8 cellular contexts compared by ENCODE assay signal in genomic region chr10:110209399-110209925, GRCh38. TPM values are rescaled to one million over a fixed set of nuclear protein-coding genes. Genes with fewer than 3 reads are reported as not detected.
DNase-seq lines count a peak whose midpoint lies in the region; ATAC-seq and TF ChIP-seq lines count a peak whose summit lies in the region.

No MANE protein-coding gene starts in this region.

- H3K4me3 ChIP-seq in CD4-positive, CD25-positive, alpha-beta regulatory T cell (ENCODE audit: low read depth, low read length): peak overlapping the region; percentile 95
- H3K4me3 ChIP-seq in HUES48 (ENCODE audit: low read depth, low read length): peak overlapping the region; percentile 51
- H3K4me3 ChIP-seq in iPS-18c (ENCODE audit: insufficient read depth, low read depth, low read length): peak overlapping the region; percentile 55
- peak overlapping the region; percentile 76 to 94 (median 84) for H3K4me3 ChIP-seq in gastrocnemius medialis

- CTCF ChIA-PET in MCF 10A (lab: Yijun Ruan, JAX): interaction anchor here (0.5 to 5.7 kb wide), 10 partner anchors 11 to 106 kb away, joined by 3 to 54 read pairs (median 4); no protein-coding TSS in a partner anchor

- H3K9me3 Mint-ChIP-seq in CD4-positive, CD25-positive, alpha-beta regulatory T cell: no peaks in the 10 kb centered on the region
- H3K9me3 Mint-ChIP-seq in T-helper 1 cell treated with Interleukin-12 subunit alpha and Interleukin-12 subunit beta and Interleukin-4 antibody, amounts not matched to agents 30 μg/mL and 1 μg/mL, for 36 hours: no peaks in the 10 kb centered on the region
- no peaks in the 10 kb centered on the region for H3K9me3 Mint-ChIP-seq in MCF 10A (ENCODE audit: unreplicated experiment)

- peak; percentile 13 to 18 for ATAC-seq in CD4-positive, CD25-positive, alpha-beta regulatory T cell (ENCODE audit: low read depth in 2 of 2)
- ATAC-seq in gastrocnemius medialis (peak in 1 of 2 donors; percentile 4), GM21447 (IDR thresholded peaks at IDR 0.05; ENCODE audit: unreplicated experiment) (no peak), HG02852 (IDR thresholded peaks at IDR 0.05; ENCODE audit: unreplicated experiment) (no peak)

- no peaks in the 10 kb centered on the region for H3K36me3 Mint-ChIP-seq in CD4-positive, CD25-positive, alpha-beta regulatory T cell
- H3K36me3 Mint-ChIP-seq in T-helper 1 cell treated with Interleukin-12 subunit alpha and Interleukin-12 subunit beta and Interleukin-4 antibody, amounts not matched to agents 30 μg/mL and 1 μg/mL, for 36 hours (ENCODE audit: low read depth): peaks cover 7% of the 10 kb centered on the region
- H3K36me3 Mint-ChIP-seq in MCF 10A (ENCODE audit: insufficient read depth, unreplicated experiment): peaks cover 10% of the 10 kb centered on the region

- in situ Hi-C loops in gastrocnemius medialis (cut with MboI; ENCODE audit: low sequenced_read_pairs in 4 of 4): no loop called here

- H3K27me3 ChIP-seq in CD4-positive, CD25-positive, alpha-beta regulatory T cell (ENCODE audit: control insufficient read depth, insufficient read depth, low read length): no peaks in the 10 kb centered on the region
- peaks cover 90% of the 10 kb centered on the region for H3K27me3 ChIP-seq in HUES48 (ENCODE audit: control insufficient read depth, insufficient read depth, low read length)
- no peaks in the 10 kb centered on the region for H3K27me3 ChIP-seq in gastrocnemius medialis

- peaks cover 15 to 52% (median 37%) of the 10 kb centered on the region in 4 donors for H3K4me1 Mint-ChIP-seq in CD4-positive, CD25-positive, alpha-beta regulatory T cell
- peaks cover 55% of the 10 kb centered on the region for H3K4me1 Mint-ChIP-seq in T-helper 1 cell treated with Interleukin-12 subunit alpha and Interleukin-12 subunit beta and Interleukin-4 antibody, amounts not matched to agents 30 μg/mL and 1 μg/mL, for 36 hours (ENCODE audit: low read depth)
- H3K4me1 Mint-ChIP-seq in MCF 10A (ENCODE audit: insufficient read depth, unreplicated experiment): peaks cover 22% of the 10 kb centered on the region

- DNase-seq in CD4-positive, CD25-positive, alpha-beta regulatory T cell: peak in 2 of 3 donors; percentile 61 to 62
- DNase-seq in MCF 10A (ENCODE audit: unreplicated experiment) (peak; percentile 74), gastrocnemius medialis (peak; percentile 46 to 47)

- no peaks in the 10 kb centered on the region for H3K36me3 ChIP-seq in CD4-positive, CD25-positive, alpha-beta regulatory T cell (ENCODE audit: control insufficient read depth, insufficient read depth, low read length)
- H3K36me3 ChIP-seq in HUES48 (ENCODE audit: control insufficient read depth, insufficient read depth, low read length) (no peaks in the 10 kb centered on the region), gastrocnemius medialis (no peaks in the 10 kb centered on the region)

- TF ChIP-seq POLR2A in gastrocnemius medialis (IDR thresholded peaks at IDR 0.05): no peak

- H3K9ac ChIP-seq in HUES48 (ENCODE audit: low read depth, low read length): no peak overlapping the region

- peak overlapping the region; percentile 96 to 99 (median 99) for H3K4me3 Mint-ChIP-seq in CD4-positive, CD25-positive, alpha-beta regulatory T cell
- H3K4me3 Mint-ChIP-seq in T-helper 1 cell treated with Interleukin-12 subunit alpha and Interleukin-12 subunit beta and Interleukin-4 antibody, amounts not matched to agents 30 μg/mL and 1 μg/mL, for 36 hours: peak overlapping the region; percentile 95
- H3K4me3 Mint-ChIP-seq in MCF 10A (ENCODE audit: unreplicated experiment): peak overlapping the region; percentile 84

- peaks cover 52% of the 10 kb centered on the region for H3K4me1 ChIP-seq in CD4-positive, CD25-positive, alpha-beta regulatory T cell (ENCODE audit: control insufficient read depth, insufficient read depth, low read length, poor library complexity, severe bottlenecking)
- H3K4me1 ChIP-seq in HUES48 (ENCODE audit: control insufficient read depth, insufficient read depth, low read length) (peaks cover 25% of the 10 kb centered on the region), gastrocnemius medialis (peaks cover 6 to 23% of the 10 kb centered on the region in 2 donors)

- BruUV-seq in MCF 10A (replicated peaks; lab: Mats Ljungman, UMichigan): no TSS peak

- intact Hi-C loops in MCF 10A (cut with micrococcal nuclease): loop anchor here (1.0 kb wide), 1 partner anchor 70 kb away; no protein-coding TSS in a partner anchor
- intact Hi-C loops in gastrocnemius medialis (cut with DNase I; ENCODE audit: low total_unique reads): loop anchor here (1.0 to 5.0 kb wide), 7 partner anchors 17 to 359 kb away; partner anchors contain the start of genes ADD3 and DUSP5

- no peaks in the 10 kb centered on the region for H3K9me3 ChIP-seq in CD4-positive, CD25-positive, alpha-beta regulatory T cell (ENCODE audit: control insufficient read depth in 2 of 2, low read length in 2 of 2)
- H3K9me3 ChIP-seq in HUES48 (ENCODE audit: control insufficient read depth, insufficient read depth, low read length) (no peaks in the 10 kb centered on the region), iPS-18c (ENCODE audit: control insufficient read depth, insufficient read depth, low read length) (no peaks in the 10 kb centered on the region), gastrocnemius medialis (no peaks in the 10 kb centered on the region)

- POLR2A ChIA-PET in MCF 10A (lab: Yijun Ruan, JAX): interaction anchor here (0.6 to 8.5 kb wide), 28 partner anchors 13 to 662 kb away, joined by 3 to 288 read pairs (median 6); partner anchors contain the start of genes PDCD4 and SMNDC1

- peak overlapping the region; percentile 96 to 98 (median 98) for H3K27ac Mint-ChIP-seq in CD4-positive, CD25-positive, alpha-beta regulatory T cell
- peak overlapping the region; percentile 98 for H3K27ac Mint-ChIP-seq in T-helper 1 cell treated with Interleukin-12 subunit alpha and Interleukin-12 subunit beta and Interleukin-4 antibody, amounts not matched to agents 30 μg/mL and 1 μg/mL, for 36 hours
- H3K27ac Mint-ChIP-seq in MCF 10A (ENCODE audit: low read depth, unreplicated experiment): peak overlapping the region; percentile 21

- TF ChIP-seq CTCF in MCF 10A (IDR thresholded peaks at IDR 0.05; ENCODE audit: unreplicated experiment) (no peak), gastrocnemius medialis (IDR thresholded peaks at IDR 0.05 in 4 of 5, conservative IDR thresholded peaks at IDR 0.05 in 1 of 5) (no peak)

- H3K27ac ChIP-seq in CD4-positive, CD25-positive, alpha-beta regulatory T cell (ENCODE audit: insufficient read depth, low read length, poor library complexity, severe bottlenecking): peak overlapping the region; percentile 94
- H3K27ac ChIP-seq in HUES48 (ENCODE audit: low read depth, low read length) (no peak overlapping the region), gastrocnemius medialis (peak overlapping the region; percentile 89 to 98 (median 98))

- peaks cover 26% of the 10 kb centered on the region for H3K27me3 Mint-ChIP-seq in CD4-positive, CD25-positive, alpha-beta regulatory T cell
- H3K27me3 Mint-ChIP-seq in T-helper 1 cell treated with Interleukin-12 subunit alpha and Interleukin-12 subunit beta and Interleukin-4 antibody, amounts not matched to agents 30 μg/mL and 1 μg/mL, for 36 hours (ENCODE audit: low read depth): peaks cover 23% of the 10 kb centered on the region
- no peaks in the 10 kb centered on the region for H3K27me3 Mint-ChIP-seq in MCF 10A (ENCODE audit: insufficient read depth, unreplicated experiment)

RNA-seq across cellular contexts. Expression of gene MXI1, which starts 2.1 kb away (rescaled TPM):
- total RNA-seq in CD4-positive, CD25-positive, alpha-beta regulatory T cell: 48.1 TPM
- polyA plus RNA-seq in CD4-positive, CD25-positive, alpha-beta regulatory T cell: 10 to 100 TPM; 34.2 to 56.8 (median 40.2) TPM
- total RNA-seq in MCF 10A (2022) (16.9 and 19.5 TPM in 2 replicates), gastrocnemius medialis (10 to 100 TPM; 35.9 to 67.8 (median 53.9) TPM)

Comparison
In these comparisons a context has a peak if more than half of its experiments do, and no peak if none do; other contexts are left out.
1. ATAC-seq: peak in CD4-positive, CD25-positive, alpha-beta regulatory T cell (2 of 2); none in GM21447 (single experiment) and HG02852 (single experiment).
2. H3K27ac Mint-ChIP-seq: peak in every context shown above with its lines; median percentile 98 in CD4-positive, CD25-positive, alpha-beta regulatory T cell; 98 in T-helper 1 cell treated with Interleukin-12 subunit alpha and Interleukin-12 subunit beta and Interleukin-4 antibody, amounts not matched to agents 30 μg/mL and 1 μg/mL, for 36 hours; 21 in MCF 10A.
3. Peak in every context shown above with its lines, with median percentiles within 50 percentile points of each other: DNase-seq, H3K4me3 ChIP-seq and H3K4me3 Mint-ChIP-seq.